In genomic region chr17:7014995-7015586, GRCh38 we compare ENCODE assay signal across 8 cellular contexts. TPM values are rescaled to one million over a fixed set of nuclear protein-coding genes. Genes with fewer than 3 reads are reported as not detected.
DNase-seq lines count a peak whose midpoint lies in the region; ATAC-seq and TF ChIP-seq lines count a peak whose summit lies in the region.

No MANE protein-coding gene starts in this region.

- no peaks in the 10 kb centered on the region for H3K9me3 ChIP-seq in left ventricle myocardium inferior (replicated peaks)
- H3K9me3 ChIP-seq in mucosa of descending colon: no peaks in the 10 kb centered on the region

- DNase-seq in left ventricle myocardium inferior (no peak), Right ventricle myocardium superior (no peak), mucosa of descending colon (peak in 1 of 3 donors; percentile 65), NCI-H345 (lab: John Stamatoyannopoulos, UW) (no peak)
- peak in 3 of 4 experiments; percentile 35 to 37 (median 36) for DNase-seq in activated CD4-positive, CD25-positive, alpha-beta regulatory T cell (lab: John Stamatoyannopoulos, UW)
- DNase-seq in central memory CD8-positive, alpha-beta T cell (ENCODE audit: low spot score in 2 of 2): peak; percentile 57 to 84

- peak overlapping the region; percentile 98 for H3K27ac Mint-ChIP-seq in central memory CD8-positive, alpha-beta T cell (ENCODE audit: low read depth)
- H3K27ac Mint-ChIP-seq in stimulated activated memory B cell treated with anti-CD40 and anti-IgM and Interleukin-4, amounts not matched to agents 10 μg/mL and 1 μg/mL and 100 μg/mL, for 72 hours: peak overlapping the region; percentile 99

- TF ChIP-seq CTCF in left ventricle myocardium inferior (IDR thresholded peaks at IDR 0.05; ENCODE audit: borderline replicate concordance) (peak; percentile 49), mucosa of descending colon (IDR thresholded peaks at IDR 0.05) (peak; percentile 6)

- H3K36me3 ChIP-seq in left ventricle myocardium inferior (no peaks in the 10 kb centered on the region), mucosa of descending colon (ENCODE audit: low read depth) (peaks cover 5% of the 10 kb centered on the region)

- peak overlapping the region; percentile 99 for H3K27ac ChIP-seq in left ventricle myocardium inferior (replicated peaks)

- H3K4me1 ChIP-seq in left ventricle myocardium inferior: peaks cover 95% of the 10 kb centered on the region
- peaks cover 29% of the 10 kb centered on the region for H3K4me1 ChIP-seq in mucosa of descending colon (ENCODE audit: low read depth)

- H3K9me3 Mint-ChIP-seq in central memory CD8-positive, alpha-beta T cell: no peaks in the 10 kb centered on the region
- H3K9me3 Mint-ChIP-seq in stimulated activated memory B cell treated with anti-CD40 and anti-IgM and Interleukin-4, amounts not matched to agents 10 μg/mL and 1 μg/mL and 100 μg/mL, for 72 hours: no peaks in the 10 kb centered on the region

- peak overlapping the region; percentile 88 for H3K4me3 Mint-ChIP-seq in central memory CD8-positive, alpha-beta T cell
- H3K4me3 Mint-ChIP-seq in stimulated activated memory B cell treated with anti-CD40 and anti-IgM and Interleukin-4, amounts not matched to agents 10 μg/mL and 1 μg/mL and 100 μg/mL, for 72 hours: peak overlapping the region; percentile 94

- peaks cover 80% of the 10 kb centered on the region for H3K4me1 Mint-ChIP-seq in central memory CD8-positive, alpha-beta T cell
- peaks cover 58% of the 10 kb centered on the region for H3K4me1 Mint-ChIP-seq in stimulated activated memory B cell treated with anti-CD40 and anti-IgM and Interleukin-4, amounts not matched to agents 10 μg/mL and 1 μg/mL and 100 μg/mL, for 72 hours

- H3K4me3 ChIP-seq in left ventricle myocardium inferior: peak overlapping the region; percentile 83
- peak overlapping the region; percentile 34 for H3K4me3 ChIP-seq in mucosa of descending colon

- intact Hi-C loops in left ventricle myocardium inferior (cut with micrococcal nuclease) (no loop called here), Right ventricle myocardium superior (cut with DNase I) (loop anchor here (10.0 kb wide), 1 partner anchor 830 kb away; no protein-coding TSS in a partner anchor), mucosa of descending colon (cut with DNase I, micrococcal nuclease) (no loop called here)

- no peaks in the 10 kb centered on the region for H3K27me3 Mint-ChIP-seq in central memory CD8-positive, alpha-beta T cell
- H3K27me3 Mint-ChIP-seq in stimulated activated memory B cell treated with anti-CD40 and anti-IgM and Interleukin-4, amounts not matched to agents 10 μg/mL and 1 μg/mL and 100 μg/mL, for 72 hours: no peaks in the 10 kb centered on the region

- H3K27me3 ChIP-seq in left ventricle myocardium inferior (ENCODE audit: low read depth): no peaks in the 10 kb centered on the region

- H3K36me3 Mint-ChIP-seq in central memory CD8-positive, alpha-beta T cell (ENCODE audit: insufficient read depth): peaks cover 35% of the 10 kb centered on the region
- H3K36me3 Mint-ChIP-seq in stimulated activated memory B cell treated with anti-CD40 and anti-IgM and Interleukin-4, amounts not matched to agents 10 μg/mL and 1 μg/mL and 100 μg/mL, for 72 hours: peaks cover 20% of the 10 kb centered on the region

- ATAC-seq in Right ventricle myocardium superior (ENCODE audit: poor library complexity) (no peak), HG03432 (IDR thresholded peaks at IDR 0.05; ENCODE audit: unreplicated experiment) (peak; percentile 17), mucosa of descending colon (peak; percentile 0)
- peak; percentile 49 for ATAC-seq in central memory CD8-positive, alpha-beta T cell (replicated peaks; ENCODE audit: extremely low read depth, poor library complexity, severe bottlenecking)
- ATAC-seq in stimulated activated memory B cell treated with anti-CD40 and anti-IgM and Interleukin-4, amounts not matched to agents 10 μg/mL and 1 μg/mL and 100 μg/mL, for 72 hours: peak; percentile 46

RNA-seq across cellular contexts. Expression of gene RNASEK, which starts 2.7 kb away (rescaled TPM):
- total RNA-seq in left ventricle myocardium inferior (174 TPM), Right ventricle myocardium superior (159 TPM), mucosa of descending colon (100 to 1,000 TPM; 169 to 201 (median 185) TPM)

RNA-seq across cellular contexts. Expression of gene BCL6B, which starts 7.8 kb away (rescaled TPM):
- total RNA-seq in left ventricle myocardium inferior (13.7 TPM), Right ventricle myocardium superior (12.6 TPM), mucosa of descending colon (1 to 10 TPM; 2.5 to 9.2 (median 2.8) TPM)

RNA-seq across cellular contexts. Expression of gene ALOX12, which starts 19.2 kb away (rescaled TPM):
- total RNA-seq in left ventricle myocardium inferior: not detected
- total RNA-seq in Right ventricle myocardium superior: not detected
- total RNA-seq in mucosa of descending colon: under 1 TPM in 2 of 3 donors, not detected in 1; 0.25 to 0.26 TPM

RNA-seq across cellular contexts. Expression of gene SLC16A13, which starts 20.7 kb away (rescaled TPM):
- 1.4 TPM for total RNA-seq in left ventricle myocardium inferior
- 1.6 TPM for total RNA-seq in Right ventricle myocardium superior
- 1 to 10 TPM; 3.8 to 7.3 (median 6.6) TPM for total RNA-seq in mucosa of descending colon

RNA-seq across cellular contexts. Expression of gene SLC16A11, which starts 28.8 kb away (rescaled TPM):
- total RNA-seq in left ventricle myocardium inferior (0.38 TPM), Right ventricle myocardium superior (0.56 TPM), mucosa of descending colon (1 to 10 TPM in 2 of 3 donors, under 1 TPM in 1; 0.55 to 1.7 (median 1.3) TPM)

Comparison
In these comparisons a context has a peak if more than half of its experiments do, and no peak if none do; other contexts are left out.
1. DNase-seq: peak in activated CD4-positive, CD25-positive, alpha-beta regulatory T cell (3 of 4) and central memory CD8-positive, alpha-beta T cell (2 of 2); none in left ventricle myocardium inferior (single experiment), Right ventricle myocardium superior (single experiment) and NCI-H345 (single experiment).